In the genomic region with DNA sequence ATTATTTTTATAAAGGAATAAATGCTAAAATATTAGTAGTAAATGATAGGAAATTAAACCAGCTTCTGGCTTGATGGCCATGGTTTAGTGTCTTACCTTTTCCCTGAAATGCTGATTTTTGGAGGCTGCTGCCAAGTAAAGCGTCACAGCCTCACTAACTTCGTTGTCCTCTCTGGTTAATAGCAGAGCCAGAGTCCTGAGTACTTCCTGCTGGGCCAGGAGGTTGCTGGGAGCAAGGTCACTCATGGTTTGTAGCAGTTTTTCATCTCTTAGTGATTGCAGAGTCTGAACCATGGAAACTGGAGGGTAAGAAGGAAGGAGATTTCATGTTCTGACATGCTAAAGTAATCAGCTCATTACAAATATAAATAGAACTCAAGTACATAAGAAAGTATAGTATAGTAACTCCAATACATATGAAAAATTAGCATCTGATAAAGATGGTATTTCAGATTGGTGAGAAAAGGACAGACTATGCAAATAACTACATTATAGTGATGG, we compare ENCODE assay signal across 1 cellular context.
A peak's percentile ranks its signal among the peaks of the same experiment; 100 is the strongest.
TF ChIP-seq lines count a peak whose summit lies in the region.

No MANE protein-coding gene starts in this region.

TF ChIP-seq in HepG2, 621 proteins besides CTCF, POLR2A, EP300 and RAD21 (continues in another document):
- TF ChIP-seq ZMYM4 (CRISPR knock-in tag; IDR thresholded peaks at IDR 0.05) (peak; percentile 51; the same call in 1 of the 2 replicates), ZNF292 (CRISPR knock-in tag; IDR thresholded peaks at IDR 0.05; ENCODE audit: borderline replicate concordance, low read depth) (peak; percentile 43; the same call in 1 of the 2 replicates), SOX13 (IDR thresholded peaks at IDR 0.05) (no peak), SOX13 (CRISPR knock-in tag; conservative IDR thresholded peaks at IDR 0.05 in 1 of 2, IDR thresholded peaks at IDR 0.05 in 1 of 2) (0 out of 4 replicates have a peak, but pooled peaks of 1 of the 2 experiments have one; percentile 13), PHB2 (IDR thresholded peaks at IDR 0.05; ENCODE audit: partially characterized antibody) (no peak), NPAS2 (CRISPR knock-in tag; IDR thresholded peaks at IDR 0.05; ENCODE audit: borderline replicate concordance) (no peak), WIZ (CRISPR knock-in tag; IDR thresholded peaks at IDR 0.05) (no peak), NFKBIZ (CRISPR knock-in tag; IDR thresholded peaks at IDR 0.05) (no peak), HDAC2 (CRISPR knock-in tag; IDR thresholded peaks at IDR 0.05) (peak; percentile 61), HNF4A (CRISPR knock-in tag; IDR thresholded peaks at IDR 0.05) (peak; percentile 37; the same call in 1 of the 2 replicates), NR2F1 (CRISPR knock-in tag; IDR thresholded peaks at IDR 0.05) (0 out of 4 replicates have a peak, but pooled peaks of 1 of the 2 experiments have one; percentile 9), NCOA2 (CRISPR knock-in tag; IDR thresholded peaks at IDR 0.05) (0 out of 2 replicates have a peak, but pooled peaks have one; percentile 24), ZNF335 (CRISPR knock-in tag; IDR thresholded peaks at IDR 0.05) (no peak), ETV5 (CRISPR knock-in tag; IDR thresholded peaks at IDR 0.05; ENCODE audit: borderline replicate concordance) (peak; percentile 71; the same call in 1 of the 2 replicates), SMARCC2 (IDR thresholded peaks at IDR 0.05) (no peak), ZNF331 (CRISPR knock-in tag; IDR thresholded peaks at IDR 0.05) (0 out of 2 replicates have a peak, but pooled peaks have one; percentile 29), RXRB (CRISPR knock-in tag; IDR thresholded peaks at IDR 0.05; ENCODE audit: borderline replicate concordance) (peak; percentile 35), PRPF4 (IDR thresholded peaks at IDR 0.05; ENCODE audit: low read depth, low read length, poor library complexity, severe bottlenecking) (no peak), ATM (IDR thresholded peaks at IDR 0.05; ENCODE audit: borderline replicate concordance) (no peak), ZNF468 (CRISPR knock-in tag; IDR thresholded peaks at IDR 0.05) (no peak), ZEB1 (IDR thresholded peaks at IDR 0.05; ENCODE audit: insufficient replicate concordance, low read depth) (no peak), TRIM24 (CRISPR knock-in tag; IDR thresholded peaks at IDR 0.05) (no peak)
- TF ChIP-seq, protein P1, sequence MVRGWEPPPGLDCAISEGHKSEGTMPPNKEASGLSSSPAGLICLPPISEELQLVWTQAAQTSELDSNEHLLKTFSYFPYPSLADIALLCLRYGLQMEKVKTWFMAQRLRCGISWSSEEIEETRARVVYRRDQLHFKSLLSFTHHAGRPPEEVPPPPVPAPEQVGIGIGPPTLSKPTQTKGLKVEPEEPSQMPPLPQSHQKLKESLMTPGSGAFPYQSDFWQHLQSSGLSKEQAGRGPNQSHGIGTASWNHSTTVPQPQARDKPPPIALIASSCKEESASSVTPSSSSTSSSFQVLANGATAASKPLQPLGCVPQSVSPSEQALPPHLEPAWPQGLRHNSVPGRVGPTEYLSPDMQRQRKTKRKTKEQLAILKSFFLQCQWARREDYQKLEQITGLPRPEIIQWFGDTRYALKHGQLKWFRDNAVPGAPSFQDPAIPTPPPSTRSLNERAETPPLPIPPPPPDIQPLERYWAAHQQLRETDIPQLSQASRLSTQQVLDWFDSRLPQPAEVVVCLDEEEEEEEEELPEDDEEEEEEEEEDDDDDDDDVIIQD (CRISPR knock-in tag; IDR thresholded peaks at IDR 0.05; ENCODE audit: low read depth): peak; percentile 85; the same call in 1 of the 2 replicates
- TF ChIP-seq, protein P2, sequence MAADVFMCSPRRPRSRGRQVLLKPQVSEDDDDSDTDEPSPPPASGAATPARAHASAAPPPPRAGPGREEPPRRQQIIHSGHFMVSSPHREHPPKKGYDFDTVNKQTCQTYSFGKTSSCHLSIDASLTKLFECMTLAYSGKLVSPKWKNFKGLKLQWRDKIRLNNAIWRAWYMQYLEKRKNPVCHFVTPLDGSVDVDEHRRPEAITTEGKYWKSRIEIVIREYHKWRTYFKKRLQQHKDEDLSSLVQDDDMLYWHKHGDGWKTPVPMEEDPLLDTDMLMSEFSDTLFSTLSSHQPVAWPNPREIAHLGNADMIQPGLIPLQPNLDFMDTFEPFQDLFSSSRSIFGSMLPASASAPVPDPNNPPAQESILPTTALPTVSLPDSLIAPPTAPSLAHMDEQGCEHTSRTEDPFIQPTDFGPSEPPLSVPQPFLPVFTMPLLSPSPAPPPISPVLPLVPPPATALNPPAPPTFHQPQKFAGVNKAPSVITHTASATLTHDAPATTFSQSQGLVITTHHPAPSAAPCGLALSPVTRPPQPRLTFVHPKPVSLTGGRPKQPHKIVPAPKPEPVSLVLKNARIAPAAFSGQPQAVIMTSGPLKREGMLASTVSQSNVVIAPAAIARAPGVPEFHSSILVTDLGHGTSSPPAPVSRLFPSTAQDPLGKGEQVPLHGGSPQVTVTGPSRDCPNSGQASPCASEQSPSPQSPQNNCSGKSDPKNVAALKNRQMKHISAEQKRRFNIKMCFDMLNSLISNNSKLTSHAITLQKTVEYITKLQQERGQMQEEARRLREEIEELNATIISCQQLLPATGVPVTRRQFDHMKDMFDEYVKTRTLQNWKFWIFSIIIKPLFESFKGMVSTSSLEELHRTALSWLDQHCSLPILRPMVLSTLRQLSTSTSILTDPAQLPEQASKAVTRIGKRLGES (CRISPR knock-in tag; IDR thresholded peaks at IDR 0.05; ENCODE audit: borderline replicate concordance): no peak
- TF ChIP-seq, protein P3, sequence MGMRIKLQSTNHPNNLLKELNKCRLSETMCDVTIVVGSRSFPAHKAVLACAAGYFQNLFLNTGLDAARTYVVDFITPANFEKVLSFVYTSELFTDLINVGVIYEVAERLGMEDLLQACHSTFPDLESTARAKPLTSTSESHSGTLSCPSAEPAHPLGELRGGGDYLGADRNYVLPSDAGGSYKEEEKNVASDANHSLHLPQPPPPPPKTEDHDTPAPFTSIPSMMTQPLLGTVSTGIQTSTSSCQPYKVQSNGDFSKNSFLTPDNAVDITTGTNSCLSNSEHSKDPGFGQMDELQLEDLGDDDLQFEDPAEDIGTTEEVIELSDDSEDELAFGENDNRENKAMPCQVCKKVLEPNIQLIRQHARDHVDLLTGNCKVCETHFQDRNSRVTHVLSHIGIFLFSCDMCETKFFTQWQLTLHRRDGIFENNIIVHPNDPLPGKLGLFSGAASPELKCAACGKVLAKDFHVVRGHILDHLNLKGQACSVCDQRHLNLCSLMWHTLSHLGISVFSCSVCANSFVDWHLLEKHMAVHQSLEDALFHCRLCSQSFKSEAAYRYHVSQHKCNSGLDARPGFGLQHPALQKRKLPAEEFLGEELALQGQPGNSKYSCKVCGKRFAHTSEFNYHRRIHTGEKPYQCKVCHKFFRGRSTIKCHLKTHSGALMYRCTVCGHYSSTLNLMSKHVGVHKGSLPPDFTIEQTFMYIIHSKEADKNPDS (CRISPR knock-in tag; IDR thresholded peaks at IDR 0.05): no peak
- TF ChIP-seq, protein P4, sequence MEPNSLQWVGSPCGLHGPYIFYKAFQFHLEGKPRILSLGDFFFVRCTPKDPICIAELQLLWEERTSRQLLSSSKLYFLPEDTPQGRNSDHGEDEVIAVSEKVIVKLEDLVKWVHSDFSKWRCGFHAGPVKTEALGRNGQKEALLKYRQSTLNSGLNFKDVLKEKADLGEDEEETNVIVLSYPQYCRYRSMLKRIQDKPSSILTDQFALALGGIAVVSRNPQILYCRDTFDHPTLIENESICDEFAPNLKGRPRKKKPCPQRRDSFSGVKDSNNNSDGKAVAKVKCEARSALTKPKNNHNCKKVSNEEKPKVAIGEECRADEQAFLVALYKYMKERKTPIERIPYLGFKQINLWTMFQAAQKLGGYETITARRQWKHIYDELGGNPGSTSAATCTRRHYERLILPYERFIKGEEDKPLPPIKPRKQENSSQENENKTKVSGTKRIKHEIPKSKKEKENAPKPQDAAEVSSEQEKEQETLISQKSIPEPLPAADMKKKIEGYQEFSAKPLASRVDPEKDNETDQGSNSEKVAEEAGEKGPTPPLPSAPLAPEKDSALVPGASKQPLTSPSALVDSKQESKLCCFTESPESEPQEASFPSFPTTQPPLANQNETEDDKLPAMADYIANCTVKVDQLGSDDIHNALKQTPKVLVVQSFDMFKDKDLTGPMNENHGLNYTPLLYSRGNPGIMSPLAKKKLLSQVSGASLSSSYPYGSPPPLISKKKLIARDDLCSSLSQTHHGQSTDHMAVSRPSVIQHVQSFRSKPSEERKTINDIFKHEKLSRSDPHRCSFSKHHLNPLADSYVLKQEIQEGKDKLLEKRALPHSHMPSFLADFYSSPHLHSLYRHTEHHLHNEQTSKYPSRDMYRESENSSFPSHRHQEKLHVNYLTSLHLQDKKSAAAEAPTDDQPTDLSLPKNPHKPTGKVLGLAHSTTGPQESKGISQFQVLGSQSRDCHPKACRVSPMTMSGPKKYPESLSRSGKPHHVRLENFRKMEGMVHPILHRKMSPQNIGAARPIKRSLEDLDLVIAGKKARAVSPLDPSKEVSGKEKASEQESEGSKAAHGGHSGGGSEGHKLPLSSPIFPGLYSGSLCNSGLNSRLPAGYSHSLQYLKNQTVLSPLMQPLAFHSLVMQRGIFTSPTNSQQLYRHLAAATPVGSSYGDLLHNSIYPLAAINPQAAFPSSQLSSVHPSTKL (CRISPR knock-in tag; IDR thresholded peaks at IDR 0.05): peak; percentile 29; the same call in 1 of the 2 replicates
- TF ChIP-seq, protein P5, sequence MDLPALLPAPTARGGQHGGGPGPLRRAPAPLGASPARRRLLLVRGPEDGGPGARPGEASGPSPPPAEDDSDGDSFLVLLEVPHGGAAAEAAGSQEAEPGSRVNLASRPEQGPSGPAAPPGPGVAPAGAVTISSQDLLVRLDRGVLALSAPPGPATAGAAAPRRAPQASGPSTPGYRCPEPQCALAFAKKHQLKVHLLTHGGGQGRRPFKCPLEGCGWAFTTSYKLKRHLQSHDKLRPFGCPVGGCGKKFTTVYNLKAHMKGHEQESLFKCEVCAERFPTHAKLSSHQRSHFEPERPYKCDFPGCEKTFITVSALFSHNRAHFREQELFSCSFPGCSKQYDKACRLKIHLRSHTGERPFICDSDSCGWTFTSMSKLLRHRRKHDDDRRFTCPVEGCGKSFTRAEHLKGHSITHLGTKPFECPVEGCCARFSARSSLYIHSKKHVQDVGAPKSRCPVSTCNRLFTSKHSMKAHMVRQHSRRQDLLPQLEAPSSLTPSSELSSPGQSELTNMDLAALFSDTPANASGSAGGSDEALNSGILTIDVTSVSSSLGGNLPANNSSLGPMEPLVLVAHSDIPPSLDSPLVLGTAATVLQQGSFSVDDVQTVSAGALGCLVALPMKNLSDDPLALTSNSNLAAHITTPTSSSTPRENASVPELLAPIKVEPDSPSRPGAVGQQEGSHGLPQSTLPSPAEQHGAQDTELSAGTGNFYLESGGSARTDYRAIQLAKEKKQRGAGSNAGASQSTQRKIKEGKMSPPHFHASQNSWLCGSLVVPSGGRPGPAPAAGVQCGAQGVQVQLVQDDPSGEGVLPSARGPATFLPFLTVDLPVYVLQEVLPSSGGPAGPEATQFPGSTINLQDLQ (CRISPR knock-in tag; IDR thresholded peaks at IDR 0.05): no peak
- TF ChIP-seq, protein P6, sequence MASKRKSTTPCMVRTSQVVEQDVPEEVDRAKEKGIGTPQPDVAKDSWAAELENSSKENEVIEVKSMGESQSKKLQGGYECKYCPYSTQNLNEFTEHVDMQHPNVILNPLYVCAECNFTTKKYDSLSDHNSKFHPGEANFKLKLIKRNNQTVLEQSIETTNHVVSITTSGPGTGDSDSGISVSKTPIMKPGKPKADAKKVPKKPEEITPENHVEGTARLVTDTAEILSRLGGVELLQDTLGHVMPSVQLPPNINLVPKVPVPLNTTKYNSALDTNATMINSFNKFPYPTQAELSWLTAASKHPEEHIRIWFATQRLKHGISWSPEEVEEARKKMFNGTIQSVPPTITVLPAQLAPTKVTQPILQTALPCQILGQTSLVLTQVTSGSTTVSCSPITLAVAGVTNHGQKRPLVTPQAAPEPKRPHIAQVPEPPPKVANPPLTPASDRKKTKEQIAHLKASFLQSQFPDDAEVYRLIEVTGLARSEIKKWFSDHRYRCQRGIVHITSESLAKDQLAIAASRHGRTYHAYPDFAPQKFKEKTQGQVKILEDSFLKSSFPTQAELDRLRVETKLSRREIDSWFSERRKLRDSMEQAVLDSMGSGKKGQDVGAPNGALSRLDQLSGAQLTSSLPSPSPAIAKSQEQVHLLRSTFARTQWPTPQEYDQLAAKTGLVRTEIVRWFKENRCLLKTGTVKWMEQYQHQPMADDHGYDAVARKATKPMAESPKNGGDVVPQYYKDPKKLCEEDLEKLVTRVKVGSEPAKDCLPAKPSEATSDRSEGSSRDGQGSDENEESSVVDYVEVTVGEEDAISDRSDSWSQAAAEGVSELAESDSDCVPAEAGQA (IDR thresholded peaks at IDR 0.05; ENCODE audit: low read depth): no peak
- TF ChIP-seq, protein P6 (CRISPR knock-in tag; IDR thresholded peaks at IDR 0.05; ENCODE audit: borderline replicate concordance): no peak
- TF ChIP-seq, protein P7, sequence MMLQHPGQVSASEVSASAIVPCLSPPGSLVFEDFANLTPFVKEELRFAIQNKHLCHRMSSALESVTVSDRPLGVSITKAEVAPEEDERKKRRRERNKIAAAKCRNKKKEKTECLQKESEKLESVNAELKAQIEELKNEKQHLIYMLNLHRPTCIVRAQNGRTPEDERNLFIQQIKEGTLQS (CRISPR knock-in tag; IDR thresholded peaks at IDR 0.05): no peak
